In the genomic region with DNA sequence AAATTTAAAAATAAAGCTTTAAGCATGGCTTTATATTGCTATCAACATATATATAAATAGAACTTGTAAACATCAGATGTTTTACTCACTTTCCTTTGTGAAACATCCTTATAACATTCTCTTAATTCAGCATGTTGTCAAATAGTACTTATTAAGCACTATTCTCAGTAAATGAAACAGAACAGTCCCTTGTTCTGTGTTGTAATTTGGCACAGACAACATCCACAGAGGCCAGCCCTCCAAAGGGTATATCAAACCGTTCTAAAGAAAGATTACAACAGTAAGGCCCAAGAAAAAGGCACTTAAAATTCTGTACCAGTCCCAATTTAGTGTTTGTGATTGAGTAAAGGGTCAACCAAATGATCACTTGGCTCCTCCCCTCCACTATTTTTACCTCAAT, we compare ENCODE assay signal across 21 cellular contexts. TPM values are rescaled to one million over a fixed set of nuclear protein-coding genes. Genes with fewer than 3 reads are reported as not detected.
DNase-seq lines count a peak whose midpoint lies in the region; ATAC-seq and TF ChIP-seq lines count a peak whose summit lies in the region.
"Had no signal": no experiment of that assay in that cellular context is flagged by ENCODE, and none has a peak within 500 bp of the region (broad histone marks: within the 10 kb centered on the region; RNA-seq: fewer than 3 reads in every experiment).

No MANE protein-coding gene starts in this region.

- H3K4me3 ChIP-seq in adipocyte (ENCODE audit: low read length) = peak overlapping the region; percentile 2
- no peak overlapping the region for H3K4me3 ChIP-seq in fibroblast of lung (replicated peaks in 1 of 4; ENCODE audit: control extremely low read depth in 1 of 4, insufficient read depth in 1 of 4, low read depth in 3 of 4, low read length in 4 of 4)
- peak overlapping the region; percentile 17 for H3K4me3 ChIP-seq in left ventricle myocardium inferior
- no peak overlapping the region for H3K4me3 ChIP-seq in smooth muscle cell
- H3K4me3 ChIP-seq: breast epithelium, MG63, Peyer's patch had no signal

- H4K20me1 ChIP-seq in fibroblast of lung (ENCODE audit: control insufficient read depth, extremely low read depth, insufficient read depth, low read length) (no peaks in the 10 kb centered on the region), smooth muscle cell (ENCODE audit: low read depth) (no peaks in the 10 kb centered on the region)

- peak; percentile 30 for DNase-seq in adipocyte (ENCODE audit: low read depth)
- DNase-seq in fibroblast of lung (ENCODE audit: low read depth in 2 of 2) = peak; percentile 7 to 57
- DNase-seq in left ventricle myocardium inferior = no peak
- no peak for DNase-seq in smooth muscle cell (lab: John Stamatoyannopoulos, UW; ENCODE audit: unreplicated experiment)
- no peak for DNase-seq in COR-L47 (lab: John Stamatoyannopoulos, UW)
- no peak for DNase-seq in activated gamma-delta T cell (lab: John Stamatoyannopoulos, UW)
- no peak for DNase-seq in ureter (ENCODE audit: low spot score)
- DNase-seq: activated CD4-positive, alpha-beta T cell treated with anti-CD3 and anti-CD28 coated beads, Interleukin-2, amount 10 ng/mL, durations not matched to agents 7 days and 5 days; activated CD8-positive, alpha-beta memory T cell treated with anti-CD3 and anti-CD28 coated beads, Interleukin-2, amount 10 ng/mL, durations not matched to agents 7 days and 5 days; activated naive CD8-positive, alpha-beta T cell treated with anti-CD3 and anti-CD28 coated beads for 36 hours; CD4-positive, CD25-positive, alpha-beta regulatory T cell; foreskin fibroblast; islet precursor cell; MG63; naive B cell; NCI-H1417 treated with DMSO at 0.1 percent for 48 hours; NCI-H2107; NCI-H510A; Peyer's patch had no signal

- H3K36me3 ChIP-seq in adipocyte (ENCODE audit: control insufficient read depth, insufficient read depth, low read length, severe bottlenecking) = no peaks in the 10 kb centered on the region
- H3K36me3 ChIP-seq in fibroblast of lung (ENCODE audit: control insufficient read depth, insufficient read depth, low read length) = no peaks in the 10 kb centered on the region
- no peaks in the 10 kb centered on the region for H3K36me3 ChIP-seq in left ventricle myocardium inferior
- no peaks in the 10 kb centered on the region for H3K36me3 ChIP-seq in smooth muscle cell (ENCODE audit: low read depth)
- H3K36me3 ChIP-seq: breast epithelium, MG63, Peyer's patch had no signal

- H3K4me2 ChIP-seq in fibroblast of lung (ENCODE audit: extremely low read depth, insufficient read depth, low read length) (no peak overlapping the region), smooth muscle cell (no peak overlapping the region)

- ATAC-seq in GM19023 (IDR thresholded peaks at IDR 0.05; ENCODE audit: unreplicated experiment) = no peak
- ATAC-seq: activated CD8-positive, alpha-beta memory T cell treated with anti-CD3 and anti-CD28 coated beads, Interleukin-2, amount 10 ng/mL, durations not matched to agents 7 days and 5 days had no signal

- H3K9ac ChIP-seq in adipocyte (ENCODE audit: low read length) = no peak overlapping the region
- H3K9ac ChIP-seq in fibroblast of lung (ENCODE audit: insufficient read depth, low read length) = no peak overlapping the region
- no peak overlapping the region for H3K9ac ChIP-seq in smooth muscle cell (ENCODE audit: low read depth)

- H3K79me2 ChIP-seq in fibroblast of lung (ENCODE audit: control insufficient read depth, insufficient read depth, low read length) = no peaks in the 10 kb centered on the region
- H3K79me2 ChIP-seq in smooth muscle cell (ENCODE audit: low read depth) = no peaks in the 10 kb centered on the region

- 48% methylated on average over 1 of the region's 1 CpG for WGBS in smooth muscle cell (ENCODE audit: low lambda C conversion rate)

- H3K4me1 ChIP-seq in adipocyte (ENCODE audit: control insufficient read depth, insufficient read depth, low read length) = peaks cover 54% of the 10 kb centered on the region
- H3K4me1 ChIP-seq in fibroblast of lung (ENCODE audit: control insufficient read depth, extremely low read depth, insufficient read depth, low read length) = no peaks in the 10 kb centered on the region
- H3K4me1 ChIP-seq in left ventricle myocardium inferior = peaks cover 90% of the 10 kb centered on the region
- H3K4me1 ChIP-seq in smooth muscle cell (ENCODE audit: low read depth) = peaks cover 7% of the 10 kb centered on the region
- H3K4me1 ChIP-seq: Peyer's patch had no signal

- H3K27me3 ChIP-seq in adipocyte (replicated peaks; ENCODE audit: control insufficient read depth, insufficient read depth, low read length) (no peaks in the 10 kb centered on the region), fibroblast of lung (ENCODE audit: control insufficient read depth, insufficient read depth, low read length) (no peaks in the 10 kb centered on the region), left ventricle myocardium inferior (ENCODE audit: low read depth) (no peaks in the 10 kb centered on the region), smooth muscle cell (ENCODE audit: low read depth) (no peaks in the 10 kb centered on the region)
- H3K27me3 ChIP-seq: breast epithelium, MG63, Peyer's patch had no signal

- no peak for TF ChIP-seq CTCF in fibroblast of lung (conservative IDR thresholded peaks at IDR 0.05 in 1 of 2, IDR thresholded peaks at IDR 0.05 in 1 of 2; ENCODE audit: low read depth in 1 of 2, low read length in 2 of 2)
- no peak for TF ChIP-seq CTCF in left ventricle myocardium inferior (IDR thresholded peaks at IDR 0.05; ENCODE audit: borderline replicate concordance)
- TF ChIP-seq CTCF in smooth muscle cell (IDR thresholded peaks at IDR 0.05; ENCODE audit: borderline replicate concordance, insufficient read depth, poor library complexity, severe bottlenecking) = no peak

- H3K27ac ChIP-seq in fibroblast of lung (ENCODE audit: insufficient read depth, low read length) (no peak overlapping the region), left ventricle myocardium inferior (replicated peaks) (peak overlapping the region; percentile 70), smooth muscle cell (ENCODE audit: low read depth) (peak overlapping the region; percentile 66)
- H3K27ac ChIP-seq: breast epithelium, Peyer's patch had no signal

- intact Hi-C loops in left ventricle myocardium inferior (cut with micrococcal nuclease) = no loop called here

- H3F3A ChIP-seq in smooth muscle cell (ENCODE audit: low read depth) = no peaks in the 10 kb centered on the region

- H3K9me3 ChIP-seq in adipocyte (ENCODE audit: control insufficient read depth, low read length) (no peaks in the 10 kb centered on the region), fibroblast of lung (ENCODE audit: control insufficient read depth, insufficient read depth, low read depth, low read length) (no peaks in the 10 kb centered on the region), left ventricle myocardium inferior (replicated peaks) (no peaks in the 10 kb centered on the region), smooth muscle cell (replicated peaks; ENCODE audit: low read depth) (no peaks in the 10 kb centered on the region)
- H3K9me3 ChIP-seq: breast epithelium, MG63, Peyer's patch had no signal

- H2AFZ ChIP-seq in fibroblast of lung (ENCODE audit: low read length) (no peak overlapping the region), smooth muscle cell (ENCODE audit: low read depth) (no peak overlapping the region)

RNA-seq across cellular contexts. Expression of a gene that starts 46.0 kb away (rescaled TPM):
- 1.5 TPM in 2 replicates for total RNA-seq in fibroblast of lung
- 0.92 and 2.6 TPM in 2 replicates for polyA plus RNA-seq in fibroblast of lung
- polyA plus RNA-seq in fibroblast of lung (2012) = 0.73 and 0.89 TPM in 2 replicates
- polyA minus RNA-seq in fibroblast of lung (ENCODE audit: low replicate concordance) = 1.8 and 2.7 TPM in 2 replicates
- 8.6 TPM for total RNA-seq in left ventricle myocardium inferior
- total RNA-seq in smooth muscle cell = 3.0 and 13.4 TPM in 2 replicates
- 0.33 and 4.3 TPM in 2 replicates for polyA plus RNA-seq in smooth muscle cell
- total RNA-seq in ureter = 26.8 TPM
- total RNA-seq: activated CD4-positive, alpha-beta T cell treated with anti-CD3 and anti-CD28 coated beads, Interleukin-2, amount 10 ng/mL, durations not matched to agents 7 days and 5 days; activated CD8-positive, alpha-beta memory T cell treated with anti-CD3 and anti-CD28 coated beads, Interleukin-2, amount 10 ng/mL, durations not matched to agents 7 days and 5 days; activated naive CD8-positive, alpha-beta T cell treated with anti-CD3 and anti-CD28 coated beads for 36 hours had no signal

Comparison
In these comparisons a context has a peak if more than half of its experiments do, and no peak if none do; other contexts are left out.
1. DNase-seq: peak in adipocyte (single experiment) and fibroblast of lung (2 of 2); none in left ventricle myocardium inferior (single experiment), smooth muscle cell (single experiment), COR-L47 (single experiment), activated gamma-delta T cell (single experiment) and ureter (single experiment).
2. H3K4me3 ChIP-seq: peak in adipocyte (single experiment) and left ventricle myocardium inferior (single experiment); none in fibroblast of lung (0 of 4) and smooth muscle cell (single experiment).